In the genomic region with DNA sequence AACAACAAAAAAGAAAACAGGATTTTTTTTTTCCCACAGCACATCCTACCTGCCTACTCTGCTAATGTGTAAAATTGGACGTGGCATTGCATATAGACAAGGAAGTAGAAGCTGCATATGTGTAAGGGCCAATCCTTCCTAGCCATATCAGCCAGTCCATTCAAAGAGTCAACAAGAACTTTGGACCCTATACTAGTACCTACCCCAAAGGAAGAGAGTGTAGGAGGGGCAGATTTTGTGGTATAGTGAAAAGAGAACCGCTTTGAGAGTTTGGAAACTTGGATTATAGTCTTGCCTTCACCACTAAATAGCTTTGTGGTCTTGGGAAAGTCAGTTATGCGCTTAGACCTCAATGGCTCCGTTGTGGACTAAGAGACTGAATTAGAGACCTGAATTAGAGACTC, we compare ENCODE assay signal across 16 cellular contexts.
"Had no signal": no experiment of that assay in that cellular context is flagged by ENCODE, and none has a peak within 500 bp of the region (broad histone marks: within the 10 kb centered on the region; RNA-seq: fewer than 3 reads in every experiment).

No MANE protein-coding gene starts in this region.

- H3K4me1 ChIP-seq: lower lobe of right lung had no signal

- H3K27me3 ChIP-seq: tibial nerve, vagina had no signal

- H3K36me3 ChIP-seq: lower lobe of right lung, tibial nerve, vagina had no signal

- H3K27ac ChIP-seq: lower lobe of right lung, tibial nerve, vagina had no signal

- H3K9me3 ChIP-seq: lower lobe of right lung, tibial nerve, vagina had no signal

- DNase-seq: activated B cell treated with CpG ODN at 0.5 μM for 24 hours; activated CD4-positive, alpha-beta memory T cell treated with anti-CD3 and anti-CD28 coated beads, Interleukin-2, amount 10 ng/mL, durations not matched to agents 7 days and 5 days; activated CD4-positive, alpha-beta T cell treated with anti-CD3 and anti-CD28 coated beads for 48 hours; activated CD8-positive, alpha-beta memory T cell treated with anti-CD3 and anti-CD28 coated beads, Interleukin-2, amount 10 ng/mL, durations not matched to agents 7 days and 5 days; activated naive CD4-positive, alpha-beta T cell; activated naive CD8-positive, alpha-beta T cell treated with anti-CD3 and anti-CD28 coated beads for 36 hours; amniotic stem cell; dermis blood vessel endothelial cell; effector memory CD8-positive, alpha-beta T cell; lower lobe of right lung; retina; stimulated activated CD4-positive, alpha-beta T cell treated with anti-CD3 and anti-CD28 coated beads, Interleukin-2, amount 100 ng/mL, for 24 hours; stimulated activated naive CD4-positive, alpha-beta T cell treated with Interleukin-2 at 50 U/mL for 16 hours; substantia nigra had no signal

- H3K4me3 ChIP-seq: lower lobe of right lung, tibial nerve, vagina had no signal
